In genomic region chr10:125283191-125283590, GRCh38 we compare ENCODE assay signal across 17 cellular contexts.
A peak's percentile ranks its signal among the peaks of the same experiment; 100 is the strongest.
DNase-seq lines count a peak whose midpoint lies in the region; ATAC-seq and TF ChIP-seq lines count a peak whose summit lies in the region.
"Had no signal": no experiment of that assay in that cellular context is flagged by ENCODE, and none has a peak within 500 bp of the region (broad histone marks: within the 10 kb centered on the region; RNA-seq: fewer than 3 reads in every experiment).

No MANE protein-coding gene starts in this region.

- peak; percentile 26; the same call in 1 of the 2 replicates for TF ChIP-seq CTCF in WERI-Rb-1 (IDR thresholded peaks at IDR 0.05; ENCODE audit: low read depth, low read length)

- no peaks in the 10 kb centered on the region for H3K9me3 ChIP-seq in WERI-Rb-1 (ENCODE audit: severe bottlenecking)
- H3K9me3 ChIP-seq: vagina had no signal

- DNase-seq in COLO668 (lab: John Stamatoyannopoulos, UW; ENCODE audit: unreplicated experiment), result peak; percentile 2
- DNase-seq in NCI-H2227 (lab: John Stamatoyannopoulos, UW; ENCODE audit: unreplicated experiment), result peak; percentile 59
- DNase-seq in WERI-Rb-1, result peak; percentile 27
- DNase-seq in mucosa of gallbladder (ENCODE audit: low spot score), result peak; percentile 14
- no peak for DNase-seq in stimulated activated CD4-positive, alpha-beta T cell treated with anti-CD3 and anti-CD28 coated beads, Interleukin-4, amount 100 ng/mL, for 24 hours
- no peak for DNase-seq in NCI-H2196 (lab: John Stamatoyannopoulos, UW; ENCODE audit: unreplicated experiment)
- no peak for DNase-seq in activated naive CD4-positive, alpha-beta T cell treated with anti-CD3 and anti-CD28 coated beads, Interleukin-2, amount 50 U/mL, for 16 hours
- DNase-seq: activated T-cell treated with anti-CD3 and anti-CD28 coated beads, Interleukin-2, amount 50 U/mL, for 48 hours; AML-193; central memory CD4-positive, alpha-beta T cell; foreskin keratinocyte; H7; mammary epithelial cell; NCI-H524 treated with DMSO at 0.1 percent for 48 hours had no signal

- no peak overlapping the region for H3K4me3 ChIP-seq in WERI-Rb-1 (ENCODE audit: low read depth, low read length)
- H3K4me3 ChIP-seq: smooth muscle cell, vagina had no signal

- H3K27ac ChIP-seq in WERI-Rb-1, result no peak overlapping the region
- H3K27ac ChIP-seq: foreskin keratinocyte, vagina had no signal

- ATAC-seq in HG02678 (IDR thresholded peaks at IDR 0.05; ENCODE audit: unreplicated experiment), result no peak
- ATAC-seq: foreskin keratinocyte had no signal

- H3K36me3 ChIP-seq in WERI-Rb-1, result no peaks in the 10 kb centered on the region
- H3K36me3 ChIP-seq: vagina had no signal

- peaks cover 37% of the 10 kb centered on the region for H3K27me3 ChIP-seq in WERI-Rb-1 (ENCODE audit: insufficient read depth, low read depth, severe bottlenecking)
- H3K27me3 ChIP-seq: foreskin keratinocyte, vagina had no signal

Comparison
In these comparisons a context has a peak if more than half of its experiments do, and no peak if none do; other contexts are left out.
1. DNase-seq: peak in COLO668 (single experiment), NCI-H2227 (single experiment), WERI-Rb-1 (single experiment) and mucosa of gallbladder (single experiment); none in stimulated activated CD4-positive, alpha-beta T cell treated with anti-CD3 and anti-CD28 coated beads, Interleukin-4, amount 100 ng/mL, for 24 hours (single experiment), NCI-H2196 (single experiment) and activated naive CD4-positive, alpha-beta T cell treated with anti-CD3 and anti-CD28 coated beads, Interleukin-2, amount 50 U/mL, for 16 hours (single experiment).